ENCODE assay signal across 28 cellular contexts in the genomic region with DNA sequence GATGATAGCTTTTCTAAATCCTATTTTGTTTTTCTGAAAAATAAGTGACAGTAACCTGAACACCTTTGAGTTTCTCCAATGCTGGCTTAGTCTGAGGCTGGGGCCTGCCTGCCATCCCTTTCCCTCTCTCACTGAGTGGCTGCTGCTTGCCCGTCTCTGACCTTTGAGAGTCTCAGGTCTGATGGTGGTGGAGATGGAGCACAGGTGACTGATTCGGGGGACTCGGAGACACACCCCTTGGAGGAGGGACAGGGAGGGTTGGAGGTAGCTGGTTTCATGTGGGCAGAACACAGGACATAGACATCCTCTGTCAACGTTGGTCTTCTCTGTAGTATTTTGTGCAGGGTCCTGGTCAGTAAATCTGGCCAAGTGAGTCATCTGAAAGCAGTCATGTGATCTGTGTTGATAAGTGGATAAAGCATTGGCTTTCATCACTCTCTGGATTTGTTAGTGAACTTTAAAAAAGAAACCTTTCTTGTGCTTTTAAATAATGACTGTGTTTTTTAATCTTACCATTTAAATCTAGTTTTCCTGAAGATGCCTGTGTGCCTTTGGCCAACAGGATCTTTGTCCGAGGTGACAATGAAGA. TPM values are rescaled to one million over a fixed set of nuclear protein-coding genes. Genes with fewer than 3 reads are reported as not detected.
DNase-seq lines count a peak whose midpoint lies in the region; ATAC-seq and TF ChIP-seq lines count a peak whose summit lies in the region.
"Had no signal": no experiment of that assay in that cellular context is flagged by ENCODE, and none has a peak within 500 bp of the region (broad histone marks: within the 10 kb centered on the region; RNA-seq: fewer than 3 reads in every experiment).

No MANE protein-coding gene starts in this region.

- no peak overlapping the region for H3K4me3 Mint-ChIP-seq in activated T-cell treated with anti-CD3 and anti-CD28 coated beads, Interleukin-2, amount 50 U/mL, for 72 hours
- H3K4me3 Mint-ChIP-seq: activated naive CD8-positive, alpha-beta T cell; activated T-helper 1 cell treated with anti-CD3 and anti-CD28 coated beads, Interleukin-12 subunit alpha, Interleukin-12 subunit beta, Interleukin-2, Interleukin-4 antibody, amounts not matched to agents 30 ng/mL and 10 ng/mL and 1 ng/mL, durations not matched to agents 14 hours and 24 hours and 36 hours; effector memory CD8-positive, alpha-beta T cell; stimulated activated naive CD8-positive, alpha-beta T cell treated with anti-CD3 and anti-CD28 coated beads, Interleukin-15, amount 100 ng/mL, for 72 hours; T-helper 1 cell treated with Interleukin-12 subunit alpha and Interleukin-12 subunit beta and Interleukin-4 antibody, amounts not matched to agents 30 μg/mL and 1 μg/mL, for 36 hours had no signal

- H3K27me3 ChIP-seq in fibroblast of lung (ENCODE audit: control insufficient read depth, insufficient read depth, low read length): no peaks in the 10 kb centered on the region
- H3K27me3 ChIP-seq: hepatocyte, tibial nerve had no signal

- no peaks in the 10 kb centered on the region for H3K27me3 Mint-ChIP-seq in activated T-cell treated with anti-CD3 and anti-CD28 coated beads, Interleukin-2, amount 50 U/mL, for 72 hours (ENCODE audit: low read depth)
- H3K27me3 Mint-ChIP-seq: activated naive CD8-positive, alpha-beta T cell; stimulated activated naive CD8-positive, alpha-beta T cell treated with anti-CD3 and anti-CD28 coated beads, Interleukin-15, amount 100 ng/mL, for 72 hours had no signal

- no peaks in the 10 kb centered on the region for H4K20me1 ChIP-seq in fibroblast of lung (ENCODE audit: control insufficient read depth, extremely low read depth, insufficient read depth, low read length)

- peaks cover 12% of the 10 kb centered on the region for H3K4me1 Mint-ChIP-seq in activated T-cell treated with anti-CD3 and anti-CD28 coated beads, Interleukin-2, amount 50 U/mL, for 72 hours (ENCODE audit: low read depth)

- no peaks in the 10 kb centered on the region for H3K9me3 ChIP-seq in fibroblast of lung (ENCODE audit: control insufficient read depth, insufficient read depth, low read depth, low read length)
- H3K9me3 ChIP-seq: esophagus muscularis mucosa, lower lobe of right lung, tibial nerve had no signal

- H3K27ac ChIP-seq in fibroblast of lung (ENCODE audit: insufficient read depth, low read length): no peak overlapping the region
- H3K27ac ChIP-seq: hepatocyte, lower lobe of right lung, tibial nerve had no signal

- no peaks in the 10 kb centered on the region for H3K9me3 Mint-ChIP-seq in activated T-cell treated with anti-CD3 and anti-CD28 coated beads, Interleukin-2, amount 50 U/mL, for 72 hours
- H3K9me3 Mint-ChIP-seq: activated T-helper 1 cell treated with anti-CD3 and anti-CD28 coated beads, Interleukin-12 subunit alpha, Interleukin-12 subunit beta, Interleukin-2, Interleukin-4 antibody, amounts not matched to agents 30 ng/mL and 10 ng/mL and 1 ng/mL, durations not matched to agents 14 hours and 24 hours and 36 hours; effector memory CD8-positive, alpha-beta T cell; stimulated activated naive CD8-positive, alpha-beta T cell treated with anti-CD3 and anti-CD28 coated beads, Interleukin-15, amount 100 ng/mL, for 72 hours; T-helper 1 cell treated with Interleukin-12 subunit alpha and Interleukin-12 subunit beta and Interleukin-4 antibody, amounts not matched to agents 30 μg/mL and 1 μg/mL, for 36 hours had no signal

- H2AFZ ChIP-seq in fibroblast of lung (ENCODE audit: low read length): no peak overlapping the region
- H2AFZ ChIP-seq: hepatocyte had no signal

- H3K4me3 ChIP-seq in fibroblast of lung (replicated peaks in 1 of 4; ENCODE audit: control extremely low read depth in 1 of 4, insufficient read depth in 1 of 4, low read depth in 3 of 4, low read length in 4 of 4) (no peak overlapping the region), retinal pigment epithelial cell (ENCODE audit: low read length) (no peak overlapping the region)
- H3K4me3 ChIP-seq: esophagus muscularis mucosa, hepatocyte, lower lobe of right lung, tibial nerve had no signal

- H3K27ac Mint-ChIP-seq in activated T-cell treated with anti-CD3 and anti-CD28 coated beads, Interleukin-2, amount 50 U/mL, for 72 hours: no peak overlapping the region
- H3K27ac Mint-ChIP-seq: activated naive CD8-positive, alpha-beta T cell; activated T-helper 1 cell treated with anti-CD3 and anti-CD28 coated beads, Interleukin-12 subunit alpha, Interleukin-12 subunit beta, Interleukin-2, Interleukin-4 antibody, amounts not matched to agents 30 ng/mL and 10 ng/mL and 1 ng/mL, durations not matched to agents 14 hours and 24 hours and 36 hours; effector memory CD8-positive, alpha-beta T cell; stimulated activated naive CD8-positive, alpha-beta T cell treated with anti-CD3 and anti-CD28 coated beads, Interleukin-15, amount 100 ng/mL, for 72 hours had no signal

- DNase-seq in LHCN-M2 (ENCODE audit: low read depth) (peak; percentile 24), fibroblast of lung (ENCODE audit: low read depth in 2 of 2) (peak; percentile 20 to 40), retinal pigment epithelial cell (ENCODE audit: low read depth) (peak; percentile 23), 8988T (no peak)
- no peak for DNase-seq in activated T-cell treated with anti-CD3 and anti-CD28 coated beads, Interleukin-2, amount 50 U/mL, for 72 hours
- DNase-seq: activated CD4-positive, alpha-beta T cell treated with anti-CD3 and anti-CD28 coated beads for 4 hours; DMS79; effector memory CD8-positive, alpha-beta T cell; lower lobe of right lung; NCI-H1048; NCI-H187 treated with DMSO at 0.1 percent for 48 hours; NCI-H2227 treated with DMSO at 0.1 percent for 48 hours; NCI-H774; SHP77; stimulated activated CD4-positive, alpha-beta T cell treated with anti-CD3 and anti-CD28 coated beads, Interleukin-4, amount 100 ng/mL, for 4 hours; stimulated activated naive CD8-positive, alpha-beta T cell treated with anti-CD3 and anti-CD28 coated beads, Interleukin-15, amount 100 ng/mL, for 72 hours had no signal

- no peaks in the 10 kb centered on the region for H3K36me3 Mint-ChIP-seq in activated T-cell treated with anti-CD3 and anti-CD28 coated beads, Interleukin-2, amount 50 U/mL, for 72 hours (ENCODE audit: insufficient read depth in 2 of 2)
- H3K36me3 Mint-ChIP-seq: activated naive CD8-positive, alpha-beta T cell had no signal

- ATAC-seq in SK-N-SH treated with all-trans-retinoic acid at 6 μM for 48 hours (peak; percentile 27; the same call in 1 of the 3 replicates), HG03039 (IDR thresholded peaks at IDR 0.05; ENCODE audit: unreplicated experiment) (no peak), GM21381 (IDR thresholded peaks at IDR 0.05; ENCODE audit: unreplicated experiment) (no peak)
- ATAC-seq in activated T-cell treated with anti-CD3 and anti-CD28 coated beads, Interleukin-2, amount 50 U/mL, for 72 hours (replicated peaks in 1 of 2): no peak
- ATAC-seq: effector memory CD8-positive, alpha-beta T cell; lower lobe of right lung; stimulated activated naive CD8-positive, alpha-beta T cell treated with anti-CD3 and anti-CD28 coated beads, Interleukin-15, amount 100 ng/mL, for 72 hours had no signal

- no peaks in the 10 kb centered on the region for H3K79me2 ChIP-seq in fibroblast of lung (ENCODE audit: control insufficient read depth, insufficient read depth, low read length)
- H3K79me2 ChIP-seq: hepatocyte had no signal

- no peaks in the 10 kb centered on the region for H3K4me1 ChIP-seq in fibroblast of lung (ENCODE audit: control insufficient read depth, extremely low read depth, insufficient read depth, low read length)
- H3K4me1 ChIP-seq: tibial nerve had no signal

- TF ChIP-seq CTCF in fibroblast of lung (conservative IDR thresholded peaks at IDR 0.05 in 1 of 2, IDR thresholded peaks at IDR 0.05 in 1 of 2; ENCODE audit: low read depth in 1 of 2, low read length in 2 of 2) (no peak), retinal pigment epithelial cell (conservative IDR thresholded peaks at IDR 0.05; ENCODE audit: low read depth, low read length) (no peak)

- no peaks in the 10 kb centered on the region for H3K36me3 ChIP-seq in fibroblast of lung (ENCODE audit: control insufficient read depth, insufficient read depth, low read length)
- H3K36me3 ChIP-seq: esophagus muscularis mucosa, lower lobe of right lung, tibial nerve had no signal

- H3K9ac ChIP-seq in fibroblast of lung (ENCODE audit: insufficient read depth, low read length): no peak overlapping the region

- H3K4me2 ChIP-seq in fibroblast of lung (ENCODE audit: extremely low read depth, insufficient read depth, low read length): no peak overlapping the region
- H3K4me2 ChIP-seq: hepatocyte had no signal

TF ChIP-seq in SK-N-SH treated with all-trans-retinoic acid at 6 μM for 48 hours, 23 proteins besides CTCF, POLR2A, EP300 and RAD21:
- no peak for TF ChIP-seq PPARA (CRISPR knock-in tag; IDR thresholded peaks at IDR 0.05; ENCODE audit: borderline replicate concordance)
- TF ChIP-seq RARB (CRISPR knock-in tag; IDR thresholded peaks at IDR 0.05): no peak
- no peak for TF ChIP-seq ZFP30 (CRISPR knock-in tag; IDR thresholded peaks at IDR 0.05)
- TF ChIP-seq CSDC2 (CRISPR knock-in tag; IDR thresholded peaks at IDR 0.05): no peak
- TF ChIP-seq, protein P1, sequence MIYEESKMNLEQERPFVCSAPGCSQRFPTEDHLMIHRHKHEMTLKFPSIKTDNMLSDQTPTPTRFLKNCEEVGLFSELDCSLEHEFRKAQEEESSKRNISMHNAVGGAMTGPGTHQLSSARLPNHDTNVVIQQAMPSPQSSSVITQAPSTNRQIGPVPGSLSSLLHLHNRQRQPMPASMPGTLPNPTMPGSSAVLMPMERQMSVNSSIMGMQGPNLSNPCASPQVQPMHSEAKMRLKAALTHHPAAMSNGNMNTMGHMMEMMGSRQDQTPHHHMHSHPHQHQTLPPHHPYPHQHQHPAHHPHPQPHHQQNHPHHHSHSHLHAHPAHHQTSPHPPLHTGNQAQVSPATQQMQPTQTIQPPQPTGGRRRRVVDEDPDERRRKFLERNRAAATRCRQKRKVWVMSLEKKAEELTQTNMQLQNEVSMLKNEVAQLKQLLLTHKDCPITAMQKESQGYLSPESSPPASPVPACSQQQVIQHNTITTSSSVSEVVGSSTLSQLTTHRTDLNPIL (CRISPR knock-in tag; IDR thresholded peaks at IDR 0.05; ENCODE audit: low read depth): no peak
- no peak for TF ChIP-seq ARNTL (CRISPR knock-in tag; IDR thresholded peaks at IDR 0.05; ENCODE audit: borderline replicate concordance, low read depth)

RNA-seq across cellular contexts. Expression of a gene that starts 47.1 kb away (rescaled TPM):
- total RNA-seq in LHCN-M2 (2014; rRNA removed): 4.9 and 11.1 TPM in 2 replicates
- polyA plus RNA-seq in LHCN-M2 (2012): 0.28 TPM
- 0.33 and 0.51 TPM in 2 replicates for total RNA-seq in fibroblast of lung
- not detected in 2 replicates for polyA plus RNA-seq in fibroblast of lung
- 0.13 TPM in 2 replicates for polyA plus RNA-seq in fibroblast of lung (2012)
- polyA minus RNA-seq in fibroblast of lung (ENCODE audit: low replicate concordance): not detected in 2 replicates
- under 1 TPM; 0.30 to 0.36 TPM for total RNA-seq in activated T-cell treated with anti-CD3 and anti-CD28 coated beads, Interleukin-2, amount 50 U/mL, for 72 hours
- total RNA-seq: chondrocyte, HT1080, OCI-LY7 had no signal

Comparison
In these comparisons a context has a peak if more than half of its experiments do, and no peak if none do; other contexts are left out.
1. DNase-seq: peak in LHCN-M2 (single experiment), fibroblast of lung (2 of 2) and retinal pigment epithelial cell (single experiment); none in 8988T (single experiment) and activated T-cell treated with anti-CD3 and anti-CD28 coated beads, Interleukin-2, amount 50 U/mL, for 72 hours (0 of 2).